Comparison of ENCODE assay signal across 20 cellular contexts in the genomic region with DNA sequence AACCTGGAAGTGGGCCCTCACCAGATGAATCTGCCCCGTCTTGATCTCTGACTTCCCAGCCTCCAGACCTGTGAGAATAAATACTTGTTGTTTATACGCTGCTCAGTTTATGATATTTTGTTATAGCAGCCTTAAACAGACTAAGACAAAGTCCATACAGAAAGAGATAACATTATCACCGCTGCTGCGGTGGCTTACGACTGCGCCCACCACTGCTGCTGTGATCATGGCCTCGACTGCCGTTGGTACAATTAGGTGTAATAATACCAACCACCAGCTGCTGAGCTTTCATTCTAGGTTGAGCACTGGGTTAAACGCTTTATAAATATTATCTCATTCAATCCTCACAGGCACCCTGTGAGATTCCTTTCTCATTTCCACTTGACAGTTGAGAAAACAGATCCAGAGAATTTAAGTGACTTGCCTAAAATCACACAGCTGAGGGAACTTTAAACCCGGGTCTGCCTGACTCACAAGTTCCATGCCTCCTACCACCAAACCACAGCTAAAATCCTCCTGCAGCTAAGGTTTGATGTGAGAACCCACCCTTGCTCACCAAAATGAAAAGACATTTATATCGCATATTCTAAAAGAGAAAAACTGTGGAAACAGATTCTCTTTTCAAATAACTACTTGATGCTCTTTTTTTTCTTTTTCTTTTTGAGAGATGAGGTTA. TPM values are rescaled to one million over a fixed set of nuclear protein-coding genes. Genes with fewer than 3 reads are reported as not detected.
DNase-seq lines count a peak whose midpoint lies in the region; ATAC-seq and TF ChIP-seq lines count a peak whose summit lies in the region.
"Had no signal": no experiment of that assay in that cellular context is flagged by ENCODE, and none has a peak within 500 bp of the region (broad histone marks: within the 10 kb centered on the region; RNA-seq: fewer than 3 reads in every experiment).

No MANE protein-coding gene starts in this region.

- H3K36me3 Mint-ChIP-seq in activated naive CD8-positive, alpha-beta T cell treated with anti-CD3 and anti-CD28 coated beads, Interleukin-2, amount 50 U/mL, for 24 hours (ENCODE audit: low read depth): no peaks in the 10 kb centered on the region

- no peak for TF ChIP-seq CTCF in mucosa of descending colon (IDR thresholded peaks at IDR 0.05)

- ATAC-seq in activated naive CD8-positive, alpha-beta T cell treated with anti-CD3 and anti-CD28 coated beads, Interleukin-2, amount 50 U/mL, for 24 hours: peak; percentile 39
- ATAC-seq in mucosa of descending colon (peak; percentile 81), GM18909 (IDR thresholded peaks at IDR 0.05; ENCODE audit: poor library complexity, unreplicated experiment) (no peak), HG03097 (IDR thresholded peaks at IDR 0.05; ENCODE audit: low FRiP score, unreplicated experiment) (no peak)

- H3K27me3 Mint-ChIP-seq in activated naive CD8-positive, alpha-beta T cell treated with anti-CD3 and anti-CD28 coated beads, Interleukin-2, amount 50 U/mL, for 24 hours: no peaks in the 10 kb centered on the region

- H3K9me3 ChIP-seq in mucosa of descending colon: no peaks in the 10 kb centered on the region
- H3K9me3 ChIP-seq: uterus had no signal

- H3K9me3 Mint-ChIP-seq in activated naive CD8-positive, alpha-beta T cell treated with anti-CD3 and anti-CD28 coated beads, Interleukin-2, amount 50 U/mL, for 24 hours: no peaks in the 10 kb centered on the region
- H3K9me3 Mint-ChIP-seq: neural crest cell had no signal

- peaks cover 36% of the 10 kb centered on the region for H3K4me1 Mint-ChIP-seq in activated naive CD8-positive, alpha-beta T cell treated with anti-CD3 and anti-CD28 coated beads, Interleukin-2, amount 50 U/mL, for 24 hours

- H3K36me3 ChIP-seq in mucosa of descending colon (ENCODE audit: low read depth): no peaks in the 10 kb centered on the region
- H3K36me3 ChIP-seq: uterus had no signal

- peak overlapping the region; percentile 10 for H3K4me3 Mint-ChIP-seq in activated naive CD8-positive, alpha-beta T cell treated with anti-CD3 and anti-CD28 coated beads, Interleukin-2, amount 50 U/mL, for 24 hours
- H3K4me3 Mint-ChIP-seq: neural crest cell had no signal

- intact Hi-C loops in mucosa of descending colon (cut with DNase I, micrococcal nuclease): no loop called here

- peak overlapping the region; percentile 61 for H3K27ac Mint-ChIP-seq in activated naive CD8-positive, alpha-beta T cell treated with anti-CD3 and anti-CD28 coated beads, Interleukin-2, amount 50 U/mL, for 24 hours

- DNase-seq in stimulated activated CD4-positive, alpha-beta T cell treated with anti-CD3 and anti-CD28 coated beads, Interleukin-15, amount 100 ng/mL, for 24 hours: peak; percentile 39
- no peak for DNase-seq in stimulated activated CD4-positive, alpha-beta T cell treated with anti-CD3 and anti-CD28 coated beads, Interleukin-4, amount 100 ng/mL, for 24 hours
- peak; percentile 52 for DNase-seq in activated naive CD8-positive, alpha-beta T cell treated with anti-CD3 and anti-CD28 coated beads, Interleukin-2, amount 50 U/mL, for 24 hours
- no peak for DNase-seq in mucosa of descending colon
- DNase-seq in stromal cell of bone marrow (ENCODE audit: low read depth): peak; percentile 58
- no peak for DNase-seq in midbrain (lab: John Stamatoyannopoulos, UW)
- DNase-seq: activated gamma-delta T cell, aorta, COR-L47, EL, GOT3, hippocampal formation, mesenchymal stem cell, NCI-H187, NCI-H345, uterus had no signal

- H3K4me3 ChIP-seq in mucosa of descending colon: no peak overlapping the region
- H3K4me3 ChIP-seq: coronary artery, uterus had no signal

- no peaks in the 10 kb centered on the region for H3K4me1 ChIP-seq in mucosa of descending colon (ENCODE audit: low read depth)

RNA-seq across cellular contexts. Expression of gene GOLM1, which starts 24.1 kb away (rescaled TPM):
- 100 to 1,000 TPM; 172 to 414 (median 333) TPM for total RNA-seq in mucosa of descending colon

Comparison
In these comparisons a context has a peak if more than half of its experiments do, and no peak if none do; other contexts are left out.
1. DNase-seq: peak in stimulated activated CD4-positive, alpha-beta T cell treated with anti-CD3 and anti-CD28 coated beads, Interleukin-15, amount 100 ng/mL, for 24 hours (single experiment), activated naive CD8-positive, alpha-beta T cell treated with anti-CD3 and anti-CD28 coated beads, Interleukin-2, amount 50 U/mL, for 24 hours (single experiment) and stromal cell of bone marrow (single experiment); none in stimulated activated CD4-positive, alpha-beta T cell treated with anti-CD3 and anti-CD28 coated beads, Interleukin-4, amount 100 ng/mL, for 24 hours (single experiment), mucosa of descending colon (0 of 3) and midbrain (single experiment).
2. ATAC-seq: peak in activated naive CD8-positive, alpha-beta T cell treated with anti-CD3 and anti-CD28 coated beads, Interleukin-2, amount 50 U/mL, for 24 hours (single experiment) and mucosa of descending colon (single experiment); none in GM18909 (single experiment) and HG03097 (single experiment).